21 cellular contexts compared by ENCODE assay signal in genomic region chr11:16889905-16890304, GRCh38.
DNase-seq lines count a peak whose midpoint lies in the region; TF ChIP-seq lines count a peak whose summit lies in the region.
"Had no signal": no experiment of that assay in that cellular context is flagged by ENCODE, and none has a peak within 500 bp of the region (broad histone marks: within the 10 kb centered on the region; RNA-seq: fewer than 3 reads in every experiment).

No MANE protein-coding gene starts in this region.

- no peak overlapping the region for H2BK12ac ChIP-seq in trophoblast cell (ENCODE audit: low read length)

- no peaks in the 10 kb centered on the region for H3K27me3 Mint-ChIP-seq in Calu3 (ENCODE audit: unreplicated experiment)
- H3K27me3 Mint-ChIP-seq: CD4-positive, alpha-beta T cell had no signal

- H3K79me1 ChIP-seq in trophoblast cell (ENCODE audit: low read length): peaks cover 22% of the 10 kb centered on the region

- H3K79me2 ChIP-seq in trophoblast cell (ENCODE audit: control insufficient read depth, insufficient read depth, low read length, poor library complexity): peaks cover 8% of the 10 kb centered on the region

- no peaks in the 10 kb centered on the region for H3K27me3 ChIP-seq in colonic mucosa
- no peaks in the 10 kb centered on the region for H3K27me3 ChIP-seq in trophoblast cell (ENCODE audit: insufficient read depth, low read length)
- H3K27me3 ChIP-seq: BLaER1 had no signal

- BruUV-seq in Calu3 (replicated peaks; lab: Mats Ljungman, UMichigan): TSS peak; percentile 58

- H3K18ac ChIP-seq in trophoblast cell (ENCODE audit: low read length): no peak overlapping the region

- H3K23ac ChIP-seq in trophoblast cell (ENCODE audit: low read length): no peak overlapping the region

- H3K4me3 Mint-ChIP-seq in Calu3 (ENCODE audit: low read depth, unreplicated experiment): peak overlapping the region; percentile 44
- H3K4me3 Mint-ChIP-seq: CD4-positive, alpha-beta T cell had no signal

- intact Hi-C loops in Calu3 (cut with micrococcal nuclease; ENCODE audit: unreplicated experiment) (loop anchor here (1.0 kb wide), 1 partner anchor 34 kb away; no protein-coding TSS in a partner anchor), colonic mucosa (cut with DNase I) (no loop called here)

- no peak overlapping the region for H2AFZ ChIP-seq in trophoblast cell (ENCODE audit: insufficient read depth, low read length, poor library complexity)

- no peak overlapping the region for H4K8ac ChIP-seq in trophoblast cell (ENCODE audit: low read depth, low read length)

- WGBS in trophoblast cell (ENCODE audit: extremely low coverage, insufficient coverage, insufficient read length): no CpG with 5 or more reads among the region's 1 CpG

- H2AK5ac ChIP-seq in trophoblast cell (ENCODE audit: low read length): no peak overlapping the region

- H3K27ac ChIP-seq in HEK293 (ENCODE audit: extremely low read depth, low read depth, low read length) (no peak overlapping the region), colonic mucosa (peak overlapping the region; percentile 50), trophoblast cell (ENCODE audit: low read depth, low read length) (peak overlapping the region; percentile 78)
- H3K27ac ChIP-seq: BLaER1, KMS-11, SK-N-MC had no signal

- H3K36me3 ChIP-seq in HEK293 (ENCODE audit: control insufficient read depth in 2 of 2, insufficient read depth in 1 of 2, low read length in 2 of 2) (no peaks in the 10 kb centered on the region), colonic mucosa (no peaks in the 10 kb centered on the region), trophoblast cell (ENCODE audit: control insufficient read depth in 1 of 2, insufficient read depth in 2 of 2, low read length in 2 of 2) (peaks cover 0 to 3% of the 10 kb centered on the region in 2 experiments)
- H3K36me3 ChIP-seq: BLaER1 had no signal

- H3K4me1 ChIP-seq in HEK293 (ENCODE audit: control insufficient read depth, insufficient read depth, low read length) (peaks cover 4% of the 10 kb centered on the region; the same call in 1 of the 2 replicates), colonic mucosa (no peaks in the 10 kb centered on the region), trophoblast cell (ENCODE audit: control insufficient read depth in 1 of 2, insufficient read depth in 2 of 2, low read length in 2 of 2) (peaks cover 10 to 28% of the 10 kb centered on the region in 2 experiments)
- H3K4me1 ChIP-seq: BLaER1 had no signal

- no peak overlapping the region for H4K91ac ChIP-seq in trophoblast cell (ENCODE audit: low read depth, low read length)

- H3K4me2 ChIP-seq in trophoblast cell (ENCODE audit: low read length): no peak overlapping the region
- H3K4me2 ChIP-seq: BLaER1, KMS-11 had no signal

- peaks cover 4% of the 10 kb centered on the region for H3K9me3 Mint-ChIP-seq in Calu3 (ENCODE audit: low read depth, unreplicated experiment)

- POLR2A ChIA-PET in HEK293 (lab: Yijun Ruan, JAX): no interaction called here

- H3K4me3 ChIP-seq in HEK293 (ENCODE audit: low read depth, low read length) (no peak overlapping the region), colonic mucosa (no peak overlapping the region), trophoblast cell (ENCODE audit: low read depth, low read length) (no peak overlapping the region)
- H3K4me3 ChIP-seq: BLaER1, SK-N-MC had no signal

- no peak overlapping the region for H3K14ac ChIP-seq in trophoblast cell (ENCODE audit: low read length)

- no peaks in the 10 kb centered on the region for H3K9me3 ChIP-seq in HEK293 (ENCODE audit: control insufficient read depth, insufficient read depth, low read depth, low read length)
- no peaks in the 10 kb centered on the region for H3K9me3 ChIP-seq in colonic mucosa
- H3K9me3 ChIP-seq in trophoblast cell (ENCODE audit: insufficient read depth, low read depth, low read length): no peaks in the 10 kb centered on the region

- no peak overlapping the region for H3K4ac ChIP-seq in trophoblast cell (ENCODE audit: low read depth, low read length)

- TF ChIP-seq CTCF in Calu3 (IDR thresholded peaks at IDR 0.05; ENCODE audit: unreplicated experiment): no peak
- no peak for TF ChIP-seq CTCF in HEK293 (tag by site-specific recombination; IDR thresholded peaks at IDR 0.05)
- TF ChIP-seq CTCF in colonic mucosa (IDR thresholded peaks at IDR 0.05): no peak

- H3K27ac Mint-ChIP-seq in Calu3 (ENCODE audit: unreplicated experiment): peak overlapping the region; percentile 96
- H3K27ac Mint-ChIP-seq: CD4-positive, alpha-beta T cell had no signal

- DNase-seq in Calu3 (no peak), colonic mucosa (no peak), trophoblast cell (no peak), AG20443 (ENCODE audit: low spot score) (no peak), NCI-H146 treated with DMSO at 0.1 percent for 48 hours (lab: John Stamatoyannopoulos, UW; ENCODE audit: unreplicated experiment) (no peak)
- no peak for DNase-seq in activated T-cell treated with anti-CD3 and anti-CD28 coated beads, Interleukin-2, amount 50 U/mL, for 48 hours
- DNase-seq: CD4-positive, alpha-beta T cell; COR-L47; DMS 273 treated with DMSO at 0.1 percent for 48 hours; DND-41; GOT3; HCEC 1CT; NCI-H1694 treated with DMSO at 0.1 percent for 48 hours; NCI-H2081 treated with DMSO at 0.1 percent for 48 hours; NCI-H2171 treated with DMSO at 0.1 percent for 48 hours; NCI-H526 treated with DMSO at 0.1 percent for 48 hours; SHP77 had no signal

- CTCF ChIA-PET in Calu3 (lab: Charles Lee) (interaction anchor here (0.6 to 1.9 kb wide), 5 partner anchors 9 to 1123 kb away, joined by 3 to 13 read pairs (median 5); no protein-coding TSS in a partner anchor), HEK293 (lab: Yijun Ruan, JAX) (no interaction called here)

- no peak overlapping the region for H2BK120ac ChIP-seq in trophoblast cell (ENCODE audit: insufficient read depth, low read length, poor library complexity)

- no peak overlapping the region for H3K9ac ChIP-seq in colonic mucosa (ENCODE audit: low read depth in 2 of 2, low read length in 2 of 2)
- H3K9ac ChIP-seq in trophoblast cell (ENCODE audit: low read length): no peak overlapping the region
- H3K9ac ChIP-seq: BLaER1, KMS-11 had no signal

- peaks cover 79% of the 10 kb centered on the region for H3K4me1 Mint-ChIP-seq in Calu3 (ENCODE audit: low read depth, unreplicated experiment)

- no peak overlapping the region for H2BK5ac ChIP-seq in trophoblast cell (ENCODE audit: low read depth, low read length, poor library complexity)

- no peak overlapping the region for H4K12ac ChIP-seq in trophoblast cell (ENCODE audit: low read depth, low read length)

- peaks cover 30% of the 10 kb centered on the region for H3K36me3 Mint-ChIP-seq in Calu3 (ENCODE audit: insufficient read depth, unreplicated experiment)

TF ChIP-seq in HEK293, 187 proteins besides CTCF, POLR2A, EP300 and RAD21 (continues in another document):
- TF ChIP-seq ZSCAN5A (tag by site-specific recombination; IDR thresholded peaks at IDR 0.05) (no peak), PRDM1 (tag by site-specific recombination; IDR thresholded peaks at IDR 0.05) (no peak), TRIM28 (IDR thresholded peaks at IDR 0.05; ENCODE audit: borderline replicate concordance, low read length) (peak; percentile 83), ZNF121 (tag by site-specific recombination; IDR thresholded peaks at IDR 0.05) (no peak), ZFP3 (tag by site-specific recombination; IDR thresholded peaks at IDR 0.05; ENCODE audit: low read depth) (no peak), ZNF555 (tag by site-specific recombination; conservative IDR thresholded peaks at IDR 0.05) (no peak), ZBTB21 (tag by site-specific recombination; IDR thresholded peaks at IDR 0.05) (no peak), ZNF768 (tag by site-specific recombination; IDR thresholded peaks at IDR 0.05) (no peak), ZNF510 (tag by site-specific recombination; IDR thresholded peaks at IDR 0.05; ENCODE audit: insufficient replicate concordance) (peak; percentile 85), ZNF561 (tag by site-specific recombination; IDR thresholded peaks at IDR 0.05; ENCODE audit: borderline replicate concordance) (no peak), ZBTB49 (tag by site-specific recombination; IDR thresholded peaks at IDR 0.05; ENCODE audit: low read depth) (no peak), ZNF626 (tag by site-specific recombination; IDR thresholded peaks at IDR 0.05) (peak; percentile 85; the same call in 1 of the 2 replicates)
